In the genomic region with DNA sequence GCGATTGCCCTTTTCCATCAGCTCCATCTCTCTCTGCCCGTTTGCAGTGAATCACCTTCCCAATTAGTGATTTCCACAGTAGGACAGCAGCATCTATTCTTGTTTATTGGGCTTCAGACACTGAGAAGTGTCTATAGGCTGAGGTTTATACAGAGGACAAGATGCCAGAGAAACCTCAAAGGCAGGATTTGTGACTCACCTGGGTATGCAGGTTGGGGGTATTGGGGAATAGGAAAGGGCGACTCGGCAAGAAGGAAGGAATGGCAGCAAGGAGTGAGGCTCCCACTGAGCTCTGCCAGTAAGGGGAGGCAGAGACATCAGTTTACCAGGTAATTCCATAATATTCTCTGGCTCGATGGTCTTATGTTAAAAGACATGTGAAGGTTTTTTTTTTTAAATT, we compare ENCODE assay signal across 2 cellular contexts.
TF ChIP-seq lines count a peak whose summit lies in the region.

No MANE protein-coding gene starts in this region.

TF ChIP-seq in GM23338, 12 proteins besides CTCF, POLR2A, EP300 and RAD21:
- TF ChIP-seq CREB1 (CRISPR knock-in tag; IDR thresholded peaks at IDR 0.05; ENCODE audit: low read depth), result no peak
- TF ChIP-seq NANOG (IDR thresholded peaks at IDR 0.05; ENCODE audit: borderline replicate concordance), result no peak
TF ChIP-seq in GM23338: peak in this region for 0.

TF ChIP-seq in H1, 55 proteins besides CTCF, POLR2A, EP300 and RAD21:
- TF ChIP-seq TAF1 (IDR thresholded peaks at IDR 0.05; ENCODE audit: low read depth, low read length), result no peak
- TF ChIP-seq, protein P1, sequence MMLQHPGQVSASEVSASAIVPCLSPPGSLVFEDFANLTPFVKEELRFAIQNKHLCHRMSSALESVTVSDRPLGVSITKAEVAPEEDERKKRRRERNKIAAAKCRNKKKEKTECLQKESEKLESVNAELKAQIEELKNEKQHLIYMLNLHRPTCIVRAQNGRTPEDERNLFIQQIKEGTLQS (IDR thresholded peaks at IDR 0.05; ENCODE audit: insufficient read depth, low read depth, low read length), result no peak
- TF ChIP-seq CREB1 (IDR thresholded peaks at IDR 0.05), result no peak
- TF ChIP-seq SP2 (IDR thresholded peaks at IDR 0.05; ENCODE audit: low read length), result no peak
- no peak for TF ChIP-seq HDAC6 (IDR thresholded peaks at IDR 0.05; ENCODE audit: low read depth, low read length)
- TF ChIP-seq GTF2F1 (IDR thresholded peaks at IDR 0.05; ENCODE audit: borderline replicate concordance, low read depth, low read length), result no peak
